Comparison of ENCODE assay signal across 8 cellular contexts in the genomic region with DNA sequence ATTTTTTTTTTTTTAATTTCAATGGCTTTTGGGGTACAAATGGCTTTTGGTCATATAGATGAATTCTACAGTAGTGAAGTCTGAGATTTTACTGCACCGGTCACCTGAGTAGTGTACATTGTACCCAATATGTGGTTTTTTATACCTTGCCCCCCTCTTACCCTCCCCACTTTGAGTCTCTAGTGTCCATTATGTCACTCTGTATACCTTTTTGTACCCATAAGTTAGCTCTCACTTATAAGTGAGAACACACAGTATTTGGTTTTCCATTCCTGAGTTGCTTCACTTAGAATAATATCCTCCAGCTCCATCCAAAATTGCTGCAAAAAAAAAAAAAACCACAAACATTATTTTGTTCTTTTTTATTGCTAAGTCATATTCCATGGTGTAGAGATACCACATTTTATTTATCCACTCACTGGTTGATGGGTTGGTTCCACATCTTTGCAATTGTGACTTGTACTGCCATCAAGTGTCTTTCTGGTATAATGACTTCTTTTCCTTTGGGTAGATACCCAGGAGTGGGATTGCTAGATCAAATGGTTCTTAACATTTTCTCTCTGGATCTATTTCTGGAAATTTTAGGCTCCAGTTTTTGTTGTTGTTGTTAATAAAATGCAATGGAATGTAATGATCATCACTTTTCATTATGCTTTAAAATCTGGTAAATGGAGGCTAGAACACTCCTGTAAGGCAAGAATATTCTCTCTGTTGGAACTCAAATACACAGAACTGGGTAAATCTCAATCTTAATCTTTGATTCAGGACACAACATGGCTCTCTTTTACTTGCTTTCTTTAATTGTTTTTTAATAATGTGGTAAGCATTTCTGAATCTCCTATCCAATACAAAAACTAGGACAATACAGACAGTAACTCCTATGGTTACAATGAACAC. TPM values are rescaled to one million over a fixed set of nuclear protein-coding genes. Genes with fewer than 3 reads are reported as not detected.
DNase-seq lines count a peak whose midpoint lies in the region; ATAC-seq and TF ChIP-seq lines count a peak whose summit lies in the region.

No MANE protein-coding gene starts in this region.

- H3K36me3 ChIP-seq in neuron (ENCODE audit: insufficient read depth, low read length), result peaks cover 63% of the 10 kb centered on the region

- peak overlapping the region; percentile 16 for H3K4me3 ChIP-seq in neuron (ENCODE audit: low read length)

- CTCF ChIA-PET in activated CD4-positive, alpha-beta T cell treated with anti-CD3 and anti-CD28 coated beads, Interleukin-2, amount 10 ng/mL, durations not matched to agents 7 days and 5 days (lab: Charles Lee), result interaction anchor here (0.6 to 1.0 kb wide), 3 partner anchors 15 to 97 kb away, joined by 3 read pairs; a partner anchor contains a TSS
- CTCF ChIA-PET in MCF 10A (lab: Yijun Ruan, JAX), result interaction anchor here (1.6 kb wide), 1 partner anchor 17 kb away, joined by 5 read pairs; no protein-coding TSS in a partner anchor

- H3K9me3 ChIP-seq in neuron (ENCODE audit: low read length), result no peaks in the 10 kb centered on the region

- no peaks in the 10 kb centered on the region for H3K27me3 ChIP-seq in neuron (ENCODE audit: insufficient read depth, low read length)

- H3K4me3 Mint-ChIP-seq in activated CD4-positive, alpha-beta T cell treated with anti-CD3 and anti-CD28 coated beads, Interleukin-2, amount 10 ng/mL, durations not matched to agents 7 days and 5 days, result no peak overlapping the region
- H3K4me3 Mint-ChIP-seq in MCF 10A (ENCODE audit: unreplicated experiment), result peak overlapping the region; percentile 98

- BruUV-seq in MCF 10A (replicated peaks; lab: Mats Ljungman, UMichigan), result no TSS peak

- no peak for TF ChIP-seq CTCF in MCF 10A (IDR thresholded peaks at IDR 0.05; ENCODE audit: unreplicated experiment)

- H2AFZ ChIP-seq in neuron (ENCODE audit: low read depth, low read length), result no peak overlapping the region

- no peak for DNase-seq in activated CD4-positive, alpha-beta T cell treated with anti-CD3 and anti-CD28 coated beads, Interleukin-2, amount 10 ng/mL, durations not matched to agents 7 days and 5 days
- DNase-seq in activated CD4-positive, alpha-beta T cell treated with anti-CD3 and anti-CD28 coated beads for 48 hours, result no peak
- peak; percentile 51 for DNase-seq in NCI-H345 (lab: John Stamatoyannopoulos, UW)
- DNase-seq in MCF 10A (ENCODE audit: unreplicated experiment), result peak; percentile 57
- no peak for DNase-seq in NCI-H187 treated with DMSO at 0.1 percent for 48 hours (lab: John Stamatoyannopoulos, UW)
- DNase-seq in COLO668 (lab: John Stamatoyannopoulos, UW; ENCODE audit: unreplicated experiment), result no peak

- H3K4me1 Mint-ChIP-seq in activated CD4-positive, alpha-beta T cell treated with anti-CD3 and anti-CD28 coated beads, Interleukin-2, amount 10 ng/mL, durations not matched to agents 7 days and 5 days, result peaks cover 83% of the 10 kb centered on the region
- peaks cover 70% of the 10 kb centered on the region for H3K4me1 Mint-ChIP-seq in MCF 10A (ENCODE audit: insufficient read depth, unreplicated experiment)

- no peaks in the 10 kb centered on the region for H3K27me3 Mint-ChIP-seq in activated CD4-positive, alpha-beta T cell treated with anti-CD3 and anti-CD28 coated beads, Interleukin-2, amount 10 ng/mL, durations not matched to agents 7 days and 5 days
- no peaks in the 10 kb centered on the region for H3K27me3 Mint-ChIP-seq in MCF 10A (ENCODE audit: insufficient read depth, unreplicated experiment)

- H3K36me3 Mint-ChIP-seq in activated CD4-positive, alpha-beta T cell treated with anti-CD3 and anti-CD28 coated beads, Interleukin-2, amount 10 ng/mL, durations not matched to agents 7 days and 5 days (ENCODE audit: low read depth), result peaks cover 62% of the 10 kb centered on the region
- H3K36me3 Mint-ChIP-seq in MCF 10A (ENCODE audit: insufficient read depth, unreplicated experiment), result peaks cover 100% of the 10 kb centered on the region

- no peak for ATAC-seq in HG02885 (IDR thresholded peaks at IDR 0.05; ENCODE audit: poor library complexity, unreplicated experiment)

- POLR2A ChIA-PET in activated CD4-positive, alpha-beta T cell treated with anti-CD3 and anti-CD28 coated beads, Interleukin-2, amount 10 ng/mL, durations not matched to agents 7 days and 5 days (lab: Charles Lee), result interaction anchor here (0.6 to 0.7 kb wide), 2 partner anchors 85 to 1161 kb away, joined by 3 to 5 read pairs; no protein-coding TSS in a partner anchor
- POLR2A ChIA-PET in MCF 10A (lab: Yijun Ruan, JAX), result interaction anchor here (0.7 to 5.0 kb wide), 15 partner anchors 9 to 75 kb away, joined by 3 to 390 read pairs (median 7); a partner anchor contains a TSS

- intact Hi-C loops in MCF 10A (cut with micrococcal nuclease), result no loop called here

- H3K27ac Mint-ChIP-seq in activated CD4-positive, alpha-beta T cell treated with anti-CD3 and anti-CD28 coated beads, Interleukin-2, amount 10 ng/mL, durations not matched to agents 7 days and 5 days, result peak overlapping the region; percentile 61
- H3K27ac Mint-ChIP-seq in MCF 10A (ENCODE audit: low read depth, unreplicated experiment), result peak overlapping the region; percentile 90

- no peaks in the 10 kb centered on the region for H3K9me3 Mint-ChIP-seq in activated CD4-positive, alpha-beta T cell treated with anti-CD3 and anti-CD28 coated beads, Interleukin-2, amount 10 ng/mL, durations not matched to agents 7 days and 5 days
- H3K9me3 Mint-ChIP-seq in MCF 10A (ENCODE audit: unreplicated experiment), result no peaks in the 10 kb centered on the region

- H3K4me1 ChIP-seq in neuron (ENCODE audit: insufficient read depth, low read length), result peaks cover 57% of the 10 kb centered on the region

RNA-seq across cellular contexts. Expression of a gene that starts 10.3 kb away (rescaled TPM):
- total RNA-seq in activated CD4-positive, alpha-beta T cell treated with anti-CD3 and anti-CD28 coated beads, Interleukin-2, amount 10 ng/mL, durations not matched to agents 7 days and 5 days, result 100 to 1,000 TPM; 463 to 610 TPM
- 1,026 and 1,292 TPM in 2 replicates for total RNA-seq in MCF 10A (2022)

RNA-seq across cellular contexts. Expression of a gene that starts 46.5 kb away (rescaled TPM):
- total RNA-seq in activated CD4-positive, alpha-beta T cell treated with anti-CD3 and anti-CD28 coated beads, Interleukin-2, amount 10 ng/mL, durations not matched to agents 7 days and 5 days, result 10 to 100 TPM; 49.5 to 52.1 TPM
- total RNA-seq in MCF 10A (2022), result 18.9 and 21.7 TPM in 2 replicates

RNA-seq across cellular contexts. Expression of a gene that starts 50.5 kb away (rescaled TPM):
- 10 to 100 TPM; 40.9 TPM for total RNA-seq in activated CD4-positive, alpha-beta T cell treated with anti-CD3 and anti-CD28 coated beads, Interleukin-2, amount 10 ng/mL, durations not matched to agents 7 days and 5 days
- total RNA-seq in MCF 10A (2022), result 3.9 and 4.9 TPM in 2 replicates

Comparison
In these comparisons a context has a peak if more than half of its experiments do, and no peak if none do; other contexts are left out.
1. DNase-seq: peak in NCI-H345 (single experiment) and MCF 10A (single experiment); none in activated CD4-positive, alpha-beta T cell treated with anti-CD3 and anti-CD28 coated beads, Interleukin-2, amount 10 ng/mL, durations not matched to agents 7 days and 5 days (single experiment), activated CD4-positive, alpha-beta T cell treated with anti-CD3 and anti-CD28 coated beads for 48 hours (single experiment), NCI-H187 treated with DMSO at 0.1 percent for 48 hours (single experiment) and COLO668 (single experiment).